10 cellular contexts compared by ENCODE assay signal in genomic region chr18:68177807-68178702, GRCh38.
A peak's percentile ranks its signal among the peaks of the same experiment; 100 is the strongest.
DNase-seq lines count a peak whose midpoint lies in the region; ATAC-seq and TF ChIP-seq lines count a peak whose summit lies in the region.
"Had no signal": no experiment of that assay in that cellular context is flagged by ENCODE, and none has a peak within 500 bp of the region (broad histone marks: within the 10 kb centered on the region; RNA-seq: fewer than 3 reads in every experiment).

No MANE protein-coding gene starts in this region.

- no peak for ATAC-seq in HG02970 (IDR thresholded peaks at IDR 0.05; ENCODE audit: low FRiP score, unreplicated experiment)
- ATAC-seq in GM23338: no peak
- ATAC-seq: activated CD4-positive, CD25-positive, alpha-beta regulatory T cell treated with anti-CD3 and anti-CD28 coated beads, Interleukin-2, amount 50 U/mL, for 24 hours had no signal

- H4K20me1 ChIP-seq in GM23338 (replicated peaks; ENCODE audit: insufficient read depth): no peaks in the 10 kb centered on the region

- no peak overlapping the region for H3K4me2 ChIP-seq in GM23338

- H3K27ac ChIP-seq in epithelial cell of prostate (no peak overlapping the region), GM23338 (ENCODE audit: low read depth) (no peak overlapping the region)

- no peak overlapping the region for H3K27ac Mint-ChIP-seq in GM23338
- H3K27ac Mint-ChIP-seq: nephron had no signal

- no peaks in the 10 kb centered on the region for H3K27me3 ChIP-seq in GM23338 (ENCODE audit: insufficient read depth)

- no peak for TF ChIP-seq CTCF in retinal pigment epithelial cell (conservative IDR thresholded peaks at IDR 0.05; ENCODE audit: low read depth, low read length)
- no peak for TF ChIP-seq CTCF in GM23338 (conservative IDR thresholded peaks at IDR 0.05; ENCODE audit: low read depth in 2 of 2)

- H3K9me3 Mint-ChIP-seq in GM23338: no peaks in the 10 kb centered on the region

- peaks cover 10% of the 10 kb centered on the region for H3K4me1 Mint-ChIP-seq in GM23338

- no peaks in the 10 kb centered on the region for H3K36me3 ChIP-seq in GM23338 (ENCODE audit: insufficient read depth)

- no peak overlapping the region for H3K4me3 ChIP-seq in retinal pigment epithelial cell (ENCODE audit: low read length)
- no peak overlapping the region for H3K4me3 ChIP-seq in GM23338

- no peaks in the 10 kb centered on the region for H3K36me3 Mint-ChIP-seq in GM23338 (ENCODE audit: low read depth)

- no peaks in the 10 kb centered on the region for H3K4me1 ChIP-seq in GM23338 (ENCODE audit: insufficient read depth)

- DNase-seq in G401 (ENCODE audit: low spot score): peak; percentile 60
- peak; percentile 28 for DNase-seq in NCI-H69 (lab: John Stamatoyannopoulos, UW)
- DNase-seq in epithelial cell of prostate (ENCODE audit: low read depth, low spot score): peak; percentile 54
- peak; percentile 91 for DNase-seq in retinal pigment epithelial cell (ENCODE audit: low read depth)
- DNase-seq in effector CD8-positive, alpha-beta T cell (lab: John Stamatoyannopoulos, UW): no peak
- no peak for DNase-seq in GM23338 (ENCODE audit: low spot score)
- DNase-seq: glutamatergic neuron had no signal

- H3K9me2 ChIP-seq in GM23338 (ENCODE audit: insufficient read depth): no peaks in the 10 kb centered on the region

- peaks cover 2% of the 10 kb centered on the region for H3K27me3 Mint-ChIP-seq in GM23338 (ENCODE audit: insufficient read depth, low read depth, poor library complexity)

- no peak overlapping the region for H3K4me3 Mint-ChIP-seq in GM23338
- H3K4me3 Mint-ChIP-seq: nephron had no signal

- H3F3A ChIP-seq in GM23338 (replicated peaks; ENCODE audit: low read depth): no peaks in the 10 kb centered on the region

- in situ Hi-C loops in G401 (cut with HindIII; ENCODE audit: low sequenced_read_pairs): no loop called here

- no peak overlapping the region for H2AFZ ChIP-seq in GM23338

- no peaks in the 10 kb centered on the region for H3K79me2 ChIP-seq in GM23338 (replicated peaks; ENCODE audit: insufficient read depth)

TF ChIP-seq in GM23338, 12 proteins besides CTCF, POLR2A, EP300 and RAD21:
- TF ChIP-seq STAT1 (IDR thresholded peaks at IDR 0.05; ENCODE audit: unreplicated experiment): no peak
- no peak for TF ChIP-seq POLR2AphosphoS5 (IDR thresholded peaks at IDR 0.05; ENCODE audit: low read depth)
- TF ChIP-seq REST (IDR thresholded peaks at IDR 0.05; ENCODE audit: unreplicated experiment): no peak
- no peak for TF ChIP-seq EZH2 (IDR thresholded peaks at IDR 0.05; ENCODE audit: low read depth, unreplicated experiment)
- TF ChIP-seq EZH2phosphoT487 (IDR thresholded peaks at IDR 0.05; ENCODE audit: unreplicated experiment): no peak
TF ChIP-seq in GM23338: peak in this region for 0.

Comparison
In these comparisons a context has a peak if more than half of its experiments do, and no peak if none do; other contexts are left out.
1. DNase-seq: peak in G401 (single experiment), NCI-H69 (single experiment), epithelial cell of prostate (single experiment) and retinal pigment epithelial cell (single experiment); none in effector CD8-positive, alpha-beta T cell (single experiment) and GM23338 (single experiment).